In the genomic region with DNA sequence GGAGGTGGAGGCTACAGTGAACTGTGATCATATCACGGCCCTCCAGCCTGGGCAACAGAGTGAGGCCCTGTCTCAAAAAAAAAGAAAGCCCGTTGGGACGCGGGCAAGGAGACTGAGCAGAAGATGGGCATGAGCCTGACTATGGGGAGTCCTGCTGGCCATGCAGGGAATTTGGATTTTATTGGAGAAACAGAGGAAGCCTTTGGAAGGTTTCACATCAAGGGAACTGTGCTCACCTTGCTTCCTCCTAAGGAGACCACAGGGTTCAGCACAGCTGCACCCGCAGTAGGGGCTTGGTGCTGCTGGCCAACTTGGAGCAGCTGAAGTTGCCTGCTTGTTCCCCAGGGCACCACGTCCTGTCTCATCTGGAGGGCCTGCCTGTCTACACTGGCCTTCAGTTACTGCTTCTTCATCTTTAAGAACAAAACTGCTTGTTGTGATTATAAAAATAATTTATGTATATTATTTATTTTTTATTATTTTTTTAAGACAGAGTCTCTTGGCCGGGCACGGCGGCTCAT, we compare ENCODE assay signal across 10 cellular contexts. TPM values are rescaled to one million over a fixed set of nuclear protein-coding genes. Genes with fewer than 3 reads are reported as not detected.
DNase-seq lines count a peak whose midpoint lies in the region; ATAC-seq and TF ChIP-seq lines count a peak whose summit lies in the region.
"Had no signal": no experiment of that assay in that cellular context is flagged by ENCODE, and none has a peak within 500 bp of the region (broad histone marks: within the 10 kb centered on the region; RNA-seq: fewer than 3 reads in every experiment).

No MANE protein-coding gene starts in this region.

- H3K36me3 ChIP-seq in DND-41 (ENCODE audit: insufficient read depth, low read length) (no peaks in the 10 kb centered on the region), MM.1S (replicated peaks; ENCODE audit: insufficient read depth, low read length) (no peaks in the 10 kb centered on the region)

- H2AFZ ChIP-seq in DND-41 (ENCODE audit: low read depth, low read length) (no peak overlapping the region), MM.1S (ENCODE audit: low read length) (peak overlapping the region; percentile 96; the same call in 1 of the 2 replicates)

- ATAC-seq in DND-41 (ENCODE audit: insufficient read depth, low read depth) (0 out of 3 replicates have a peak, but pooled peaks have one; percentile 10), GM21723 (IDR thresholded peaks at IDR 0.05; ENCODE audit: unreplicated experiment) (no peak), HG03159 (IDR thresholded peaks at IDR 0.05; ENCODE audit: unreplicated experiment) (no peak)

- H3K27me3 ChIP-seq in DND-41 (ENCODE audit: insufficient read depth, low read length, poor library complexity) (no peaks in the 10 kb centered on the region), MM.1S (replicated peaks; ENCODE audit: insufficient read depth, low read length) (no peaks in the 10 kb centered on the region), dorsolateral prefrontal cortex (no peaks in the 10 kb centered on the region)
- H3K27me3 ChIP-seq: SJSA1 had no signal

- H3K9me2 ChIP-seq in MM.1S (replicated peaks; ENCODE audit: insufficient read depth, low read length): no peaks in the 10 kb centered on the region

- no peaks in the 10 kb centered on the region for H3K27me3 Mint-ChIP-seq in progenitor cell of endocrine pancreas

- H3K79me2 ChIP-seq in DND-41 (ENCODE audit: insufficient read depth, low read length) (peaks cover 10% of the 10 kb centered on the region; the same call in 1 of the 2 replicates), MM.1S (ENCODE audit: low read length) (peaks cover 29% of the 10 kb centered on the region)

- no peak overlapping the region for H3K27ac Mint-ChIP-seq in progenitor cell of endocrine pancreas

- peak; percentile 48 for DNase-seq in DND-41
- DNase-seq in MM.1S: no peak
- DNase-seq in dorsolateral prefrontal cortex: no peak
- no peak for DNase-seq in progenitor cell of endocrine pancreas (ENCODE audit: low spot score, unreplicated experiment)
- no peak for DNase-seq in GM13977 (ENCODE audit: low spot score)
- DNase-seq in NCI-H524 (lab: John Stamatoyannopoulos, UW): no peak
- DNase-seq: stimulated activated CD4-positive, alpha-beta T cell treated with anti-CD3 and anti-CD28 coated beads, Interleukin-1b, Interleukin-23, amount 100 ng/mL, for 48 hours had no signal

- no peak for TF ChIP-seq CTCF in DND-41 (IDR thresholded peaks at IDR 0.05; ENCODE audit: borderline replicate concordance, extremely low read depth, low read length, poor library complexity, severe bottlenecking)
- TF ChIP-seq CTCF in MM.1S (IDR thresholded peaks at IDR 0.05; ENCODE audit: low read length): no peak
- peak in 3 of 56 donors; percentile 8 to 13 (median 9) for TF ChIP-seq CTCF in dorsolateral prefrontal cortex (IDR thresholded peaks at IDR 0.05 in 54 of 56, conservative IDR thresholded peaks at IDR 0.05 in 2 of 56; ENCODE audit: low read depth in 1 of 56, partially characterized antibody in 56 of 56)
- peak; percentile 22 for TF ChIP-seq CTCF in progenitor cell of endocrine pancreas (IDR thresholded peaks at IDR 0.05; ENCODE audit: unreplicated experiment)
- TF ChIP-seq CTCF in GM13977 (IDR thresholded peaks at IDR 0.05; ENCODE audit: extremely low read depth, insufficient read depth, missing control alignments): no peak

- peaks cover 3% of the 10 kb centered on the region for H3K36me3 Mint-ChIP-seq in progenitor cell of endocrine pancreas (ENCODE audit: insufficient read depth)

- H4K20me1 ChIP-seq in DND-41 (ENCODE audit: insufficient read depth, low read length): no peaks in the 10 kb centered on the region; the same call in 1 of the 2 replicates
- H4K20me1 ChIP-seq in MM.1S (ENCODE audit: insufficient read depth, low read length): no peaks in the 10 kb centered on the region

- in situ Hi-C loops in GM13977 (cut with MboI; ENCODE audit: low pct_unique_long_range_greater_than_20kb, low sequenced_read_pairs, unreplicated experiment): no loop called here

- peak overlapping the region; percentile 60; the same call in 1 of the 2 replicates for H3K9ac ChIP-seq in DND-41 (ENCODE audit: low read depth, low read length)
- peak overlapping the region; percentile 69; the same call in 1 of the 2 replicates for H3K9ac ChIP-seq in MM.1S (ENCODE audit: low read length)

- peak overlapping the region; percentile 75 for H3K4me3 Mint-ChIP-seq in progenitor cell of endocrine pancreas (ENCODE audit: low read depth)

- H3K4me2 ChIP-seq in DND-41 (ENCODE audit: insufficient read depth, low read length): peak overlapping the region; percentile 86
- peak overlapping the region; percentile 92 for H3K4me2 ChIP-seq in MM.1S (ENCODE audit: low read depth, low read length)

- H3K4me1 ChIP-seq in DND-41 (ENCODE audit: insufficient read depth, low read length) (peaks cover 30% of the 10 kb centered on the region), MM.1S (ENCODE audit: low read length) (peaks cover 11% of the 10 kb centered on the region)

- H3K4me3 ChIP-seq in DND-41 (ENCODE audit: low read depth in 1 of 2, low read length in 2 of 2) (peak overlapping the region in 1 of 2 experiments; percentile 78; a peak in 2 of 4 replicates), MM.1S (ENCODE audit: low read length) (peak overlapping the region; percentile 99), dorsolateral prefrontal cortex (peak overlapping the region in 53 of 59 donors; percentile 62 to 99 (median 85))

- intact Hi-C loops in dorsolateral prefrontal cortex (cut with DNase I): loop anchor here (10.0 kb wide), 3 partner anchors 85 to 285 kb away; partner anchors contain the start of genes AMZ1 (in 1 of the 2), GNA12 (in 1 of the 2) and GRIFIN (in 1 of the 2)

- H3K27ac ChIP-seq in DND-41 (ENCODE audit: low read length): no peak overlapping the region
- peak overlapping the region; percentile 70; the same call in 1 of the 2 replicates for H3K27ac ChIP-seq in MM.1S (ENCODE audit: low read length)
- no peak overlapping the region for H3K27ac ChIP-seq in dorsolateral prefrontal cortex
- H3K27ac ChIP-seq: SJSA1 had no signal

- no peaks in the 10 kb centered on the region for H3K9me3 ChIP-seq in DND-41 (ENCODE audit: insufficient read depth, low read length, severe bottlenecking)
- H3K9me3 ChIP-seq in MM.1S (replicated peaks; ENCODE audit: insufficient read depth, low read length): no peaks in the 10 kb centered on the region

- H3F3A ChIP-seq in MM.1S (ENCODE audit: insufficient read depth, low read length): peaks cover 15% of the 10 kb centered on the region; the same call in 1 of the 2 replicates

- peaks cover 13% of the 10 kb centered on the region for H3K4me1 Mint-ChIP-seq in progenitor cell of endocrine pancreas (ENCODE audit: low read depth)

- no peaks in the 10 kb centered on the region for H3K9me3 Mint-ChIP-seq in progenitor cell of endocrine pancreas (ENCODE audit: low read depth)

RNA-seq across cellular contexts. Expression of gene IQCE, which starts 1.5 kb away (rescaled TPM):
- total RNA-seq in dorsolateral prefrontal cortex (10 to 100 TPM; 26.3 to 72.5 (median 45.2) TPM), progenitor cell of endocrine pancreas (32.5 and 33.5 TPM in 2 replicates)

RNA-seq across cellular contexts. Expression of gene BRAT1, which starts 4.9 kb away (rescaled TPM):
- total RNA-seq in dorsolateral prefrontal cortex: 10 to 100 TPM; 16.7 to 38.4 (median 24.9) TPM
- total RNA-seq in progenitor cell of endocrine pancreas: 43.1 and 43.7 TPM in 2 replicates

RNA-seq across cellular contexts. Expression of gene LFNG, which starts 40.7 kb away (rescaled TPM):
- 10 to 100 TPM in 110 of 120 experiments, 1 to 10 TPM in 10; 7.5 to 44.5 (median 15.8) TPM for total RNA-seq in dorsolateral prefrontal cortex
- 9.7 and 10.6 TPM in 2 replicates for total RNA-seq in progenitor cell of endocrine pancreas
